In genomic region chr3:102299125-102299877, GRCh38 we compare ENCODE assay signal across 17 cellular contexts.
DNase-seq lines count a peak whose midpoint lies in the region; ATAC-seq, FAIRE-seq and TF ChIP-seq lines count a peak whose summit lies in the region.
"Had no signal": no experiment of that assay in that cellular context is flagged by ENCODE, and none has a peak within 500 bp of the region (broad histone marks: within the 10 kb centered on the region; RNA-seq: fewer than 3 reads in every experiment).

No MANE protein-coding gene starts in this region.

- peak overlapping the region; percentile 27 for H3K27ac Mint-ChIP-seq in activated naive CD8-positive, alpha-beta T cell treated with anti-CD3 and anti-CD28 coated beads, Interleukin-2, amount 10 ng/mL, durations not matched to agents 7 days and 5 days
- H3K27ac Mint-ChIP-seq in activated naive CD8-positive, alpha-beta T cell treated with anti-CD3 and anti-CD28 coated beads for 36 hours, result no peak overlapping the region
- H3K27ac Mint-ChIP-seq in activated CD8-positive, alpha-beta T cell treated with anti-CD3 and anti-CD28 coated beads for 36 hours, result peak overlapping the region; percentile 18
- H3K27ac Mint-ChIP-seq: natural killer cell treated with Interleukin-12 subunit alpha and Interleukin-12 subunit beta and Interleukin-15 and Interleukin-18, amount 100 ng/mL, for 72 hours; stimulated activated naive B cell treated with anti-CD40 and anti-IgM and Interleukin-4, amounts not matched to agents 10 μg/mL and 1 μg/mL and 100 μg/mL, for 72 hours had no signal

- DNase-seq in activated naive CD8-positive, alpha-beta T cell treated with anti-CD3 and anti-CD28 coated beads, Interleukin-2, amount 10 ng/mL, durations not matched to agents 7 days and 5 days, result no peak
- DNase-seq in activated naive CD8-positive, alpha-beta T cell treated with anti-CD3 and anti-CD28 coated beads for 36 hours, result no peak
- DNase-seq in activated CD8-positive, alpha-beta T cell treated with anti-CD3 and anti-CD28 coated beads for 36 hours, result peak; percentile 26
- DNase-seq in urothelium cell line (ENCODE audit: low spot score), result peak; percentile 59
- no peak for DNase-seq in GF-D8 (lab: John Stamatoyannopoulos, UW)
- DNase-seq in KG1 (lab: John Stamatoyannopoulos, UW), result no peak
- DNase-seq: activated CD8-positive, alpha-beta memory T cell treated with anti-CD3 and anti-CD28 coated beads for 24 hours; left ventricle myocardium superior; MV-4-11; stimulated activated CD4-positive, alpha-beta T cell treated with anti-CD3 and anti-CD28 coated beads, Interleukin-4, amount 100 ng/mL, for 4 hours; stimulated activated naive B cell treated with anti-CD40 and anti-IgM and Interleukin-4, amounts not matched to agents 10 μg/mL and 1 μg/mL and 100 μg/mL, for 72 hours; uterus had no signal

- peak; percentile 77 for ATAC-seq in activated naive CD8-positive, alpha-beta T cell treated with anti-CD3 and anti-CD28 coated beads, Interleukin-2, amount 10 ng/mL, durations not matched to agents 7 days and 5 days (ENCODE audit: low read depth)
- ATAC-seq in HG03378 (IDR thresholded peaks at IDR 0.05; ENCODE audit: unreplicated experiment) (peak; percentile 60), HG02678 (IDR thresholded peaks at IDR 0.05; ENCODE audit: unreplicated experiment) (no peak)
- peak; percentile 67 for ATAC-seq in activated CD8-positive, alpha-beta T cell treated with anti-CD3 and anti-CD28 coated beads for 36 hours
- ATAC-seq: left ventricle myocardium superior; natural killer cell treated with Interleukin-12 subunit alpha and Interleukin-12 subunit beta and Interleukin-15 and Interleukin-18, amount 100 ng/mL, for 72 hours; sciatic nerve; stimulated activated naive B cell treated with anti-CD40 and anti-IgM and Interleukin-4, amounts not matched to agents 10 μg/mL and 1 μg/mL and 100 μg/mL, for 72 hours had no signal

- FAIRE-seq in urothelium cell line (lab: Jason Lieb, UNC), result peak; percentile 32
- FAIRE-seq: H1 had no signal

- H3K27me3 Mint-ChIP-seq in activated naive CD8-positive, alpha-beta T cell treated with anti-CD3 and anti-CD28 coated beads, Interleukin-2, amount 10 ng/mL, durations not matched to agents 7 days and 5 days, result peaks cover 23% of the 10 kb centered on the region
- peaks cover 25% of the 10 kb centered on the region for H3K27me3 Mint-ChIP-seq in activated naive CD8-positive, alpha-beta T cell treated with anti-CD3 and anti-CD28 coated beads for 36 hours
- H3K27me3 Mint-ChIP-seq in activated CD8-positive, alpha-beta T cell treated with anti-CD3 and anti-CD28 coated beads for 36 hours, result peaks cover 12% of the 10 kb centered on the region

- H3K9me3 Mint-ChIP-seq in activated naive CD8-positive, alpha-beta T cell treated with anti-CD3 and anti-CD28 coated beads, Interleukin-2, amount 10 ng/mL, durations not matched to agents 7 days and 5 days, result peaks cover 5% of the 10 kb centered on the region
- no peaks in the 10 kb centered on the region for H3K9me3 Mint-ChIP-seq in activated naive CD8-positive, alpha-beta T cell treated with anti-CD3 and anti-CD28 coated beads for 36 hours
- H3K9me3 Mint-ChIP-seq in activated CD8-positive, alpha-beta T cell treated with anti-CD3 and anti-CD28 coated beads for 36 hours, result no peaks in the 10 kb centered on the region
- H3K9me3 Mint-ChIP-seq: natural killer cell treated with Interleukin-12 subunit alpha and Interleukin-12 subunit beta and Interleukin-15 and Interleukin-18, amount 100 ng/mL, for 72 hours; stimulated activated naive B cell treated with anti-CD40 and anti-IgM and Interleukin-4, amounts not matched to agents 10 μg/mL and 1 μg/mL and 100 μg/mL, for 72 hours had no signal

- POLR2A ChIA-PET in activated naive CD8-positive, alpha-beta T cell treated with anti-CD3 and anti-CD28 coated beads, Interleukin-2, amount 10 ng/mL, durations not matched to agents 7 days and 5 days (lab: Charles Lee), result no interaction called here
- POLR2A ChIA-PET in activated CD8-positive, alpha-beta T cell treated with anti-CD3 and anti-CD28 coated beads for 36 hours (lab: Charles Lee), result no interaction called here

- H3K4me3 Mint-ChIP-seq in activated naive CD8-positive, alpha-beta T cell treated with anti-CD3 and anti-CD28 coated beads, Interleukin-2, amount 10 ng/mL, durations not matched to agents 7 days and 5 days, result no peak overlapping the region
- H3K4me3 Mint-ChIP-seq in activated naive CD8-positive, alpha-beta T cell treated with anti-CD3 and anti-CD28 coated beads for 36 hours, result no peak overlapping the region
- H3K4me3 Mint-ChIP-seq in activated CD8-positive, alpha-beta T cell treated with anti-CD3 and anti-CD28 coated beads for 36 hours, result no peak overlapping the region
- H3K4me3 Mint-ChIP-seq: natural killer cell treated with Interleukin-12 subunit alpha and Interleukin-12 subunit beta and Interleukin-15 and Interleukin-18, amount 100 ng/mL, for 72 hours; stimulated activated naive B cell treated with anti-CD40 and anti-IgM and Interleukin-4, amounts not matched to agents 10 μg/mL and 1 μg/mL and 100 μg/mL, for 72 hours had no signal

- no peak for TF ChIP-seq CTCF in activated CD8-positive, alpha-beta T cell treated with anti-CD3 and anti-CD28 coated beads for 36 hours (IDR thresholded peaks at IDR 0.05)

- CTCF ChIA-PET in activated CD8-positive, alpha-beta T cell treated with anti-CD3 and anti-CD28 coated beads for 36 hours (lab: Charles Lee), result no interaction called here

- intact Hi-C loops in activated CD8-positive, alpha-beta T cell treated with anti-CD3 and anti-CD28 coated beads for 36 hours (cut with micrococcal nuclease), result no loop called here

- H3K36me3 Mint-ChIP-seq in activated naive CD8-positive, alpha-beta T cell treated with anti-CD3 and anti-CD28 coated beads, Interleukin-2, amount 10 ng/mL, durations not matched to agents 7 days and 5 days, result peaks cover 8% of the 10 kb centered on the region
- no peaks in the 10 kb centered on the region for H3K36me3 Mint-ChIP-seq in activated naive CD8-positive, alpha-beta T cell treated with anti-CD3 and anti-CD28 coated beads for 36 hours
- no peaks in the 10 kb centered on the region for H3K36me3 Mint-ChIP-seq in activated CD8-positive, alpha-beta T cell treated with anti-CD3 and anti-CD28 coated beads for 36 hours (ENCODE audit: low read depth)
- H3K36me3 Mint-ChIP-seq: natural killer cell treated with Interleukin-12 subunit alpha and Interleukin-12 subunit beta and Interleukin-15 and Interleukin-18, amount 100 ng/mL, for 72 hours; stimulated activated naive B cell treated with anti-CD40 and anti-IgM and Interleukin-4, amounts not matched to agents 10 μg/mL and 1 μg/mL and 100 μg/mL, for 72 hours had no signal

- H3K4me1 Mint-ChIP-seq in activated naive CD8-positive, alpha-beta T cell treated with anti-CD3 and anti-CD28 coated beads, Interleukin-2, amount 10 ng/mL, durations not matched to agents 7 days and 5 days, result peaks cover 10% of the 10 kb centered on the region
- H3K4me1 Mint-ChIP-seq in activated naive CD8-positive, alpha-beta T cell treated with anti-CD3 and anti-CD28 coated beads for 36 hours, result peaks cover 2% of the 10 kb centered on the region
- peaks cover 2% of the 10 kb centered on the region for H3K4me1 Mint-ChIP-seq in activated CD8-positive, alpha-beta T cell treated with anti-CD3 and anti-CD28 coated beads for 36 hours (ENCODE audit: low read depth)
- H3K4me1 Mint-ChIP-seq: stimulated activated naive B cell treated with anti-CD40 and anti-IgM and Interleukin-4, amounts not matched to agents 10 μg/mL and 1 μg/mL and 100 μg/mL, for 72 hours had no signal

Comparison
In these comparisons a context has a peak if more than half of its experiments do, and no peak if none do; other contexts are left out.
1. DNase-seq: peak in activated CD8-positive, alpha-beta T cell treated with anti-CD3 and anti-CD28 coated beads for 36 hours (single experiment) and urothelium cell line (single experiment); none in activated naive CD8-positive, alpha-beta T cell treated with anti-CD3 and anti-CD28 coated beads, Interleukin-2, amount 10 ng/mL, durations not matched to agents 7 days and 5 days (single experiment), activated naive CD8-positive, alpha-beta T cell treated with anti-CD3 and anti-CD28 coated beads for 36 hours (single experiment), GF-D8 (single experiment) and KG1 (single experiment).